ENCODE assay signal across 2 cellular contexts in the genomic region with DNA sequence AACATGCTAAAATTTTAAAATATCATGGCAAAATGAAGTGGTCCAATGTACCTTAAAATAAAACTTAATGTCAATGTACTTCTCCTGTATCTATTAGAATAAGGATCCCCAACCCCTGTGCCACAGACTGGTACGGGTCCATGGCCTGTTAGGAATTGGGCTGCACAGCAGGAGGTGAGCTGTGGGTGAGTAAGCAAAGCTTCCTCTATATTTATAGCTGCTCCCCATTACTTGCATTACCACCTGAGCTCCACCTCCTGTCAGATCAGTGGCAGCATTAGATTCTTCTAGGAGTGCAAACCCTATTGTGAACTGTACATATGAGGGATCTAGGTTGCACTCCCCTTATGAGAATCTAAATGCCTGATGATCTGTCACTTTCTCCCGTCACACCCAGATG.
TF ChIP-seq lines count a peak whose summit lies in the region.

No MANE protein-coding gene starts in this region.

TF ChIP-seq in HCT116, 20 proteins besides CTCF, POLR2A, EP300 and RAD21:
- TF ChIP-seq SRF (IDR thresholded peaks at IDR 0.05; ENCODE audit: low read depth) (no peak), ZNF274 (IDR thresholded peaks at IDR 0.05; ENCODE audit: low read depth, low read length) (no peak), YY1 (IDR thresholded peaks at IDR 0.05; ENCODE audit: extremely low read depth, insufficient replicate concordance, low read depth, low read length) (no peak), JUND (IDR thresholded peaks at IDR 0.05) (no peak), ELF1 (IDR thresholded peaks at IDR 0.05; ENCODE audit: borderline replicate concordance, low read depth) (no peak), EZH2 (IDR thresholded peaks at IDR 0.05) (no peak), CEBPB (IDR thresholded peaks at IDR 0.05; ENCODE audit: low read depth) (no peak), SIN3A (IDR thresholded peaks at IDR 0.05; ENCODE audit: low read depth) (no peak), CBX3 (IDR thresholded peaks at IDR 0.05; ENCODE audit: low read depth) (no peak), POLR2AphosphoS5 (IDR thresholded peaks at IDR 0.05; ENCODE audit: low read depth, low read length) (no peak), TCF7L2 (IDR thresholded peaks at IDR 0.05; ENCODE audit: borderline replicate concordance, extremely low read depth, insufficient read depth, insufficient read length) (no peak), EZH2phosphoT487 (IDR thresholded peaks at IDR 0.05; ENCODE audit: borderline replicate concordance) (no peak), EGR1 (IDR thresholded peaks at IDR 0.05; ENCODE audit: low read depth) (no peak), FOSL1 (IDR thresholded peaks at IDR 0.05; ENCODE audit: low read depth) (no peak)
- TF ChIP-seq, protein P1, sequence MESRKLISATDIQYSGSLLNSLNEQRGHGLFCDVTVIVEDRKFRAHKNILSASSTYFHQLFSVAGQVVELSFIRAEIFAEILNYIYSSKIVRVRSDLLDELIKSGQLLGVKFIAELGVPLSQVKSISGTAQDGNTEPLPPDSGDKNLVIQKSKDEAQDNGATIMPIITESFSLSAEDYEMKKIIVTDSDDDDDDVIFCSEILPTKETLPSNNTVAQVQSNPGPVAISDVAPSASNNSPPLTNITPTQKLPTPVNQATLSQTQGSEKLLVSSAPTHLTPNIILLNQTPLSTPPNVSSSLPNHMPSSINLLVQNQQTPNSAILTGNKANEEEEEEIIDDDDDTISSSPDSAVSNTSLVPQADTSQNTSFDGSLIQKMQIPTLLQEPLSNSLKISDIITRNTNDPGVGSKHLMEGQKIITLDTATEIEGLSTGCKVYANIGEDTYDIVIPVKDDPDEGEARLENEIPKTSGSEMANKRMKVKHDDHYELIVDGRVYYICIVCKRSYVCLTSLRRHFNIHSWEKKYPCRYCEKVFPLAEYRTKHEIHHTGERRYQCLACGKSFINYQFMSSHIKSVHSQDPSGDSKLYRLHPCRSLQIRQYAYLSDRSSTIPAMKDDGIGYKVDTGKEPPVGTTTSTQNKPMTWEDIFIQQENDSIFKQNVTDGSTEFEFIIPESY (IDR thresholded peaks at IDR 0.05; ENCODE audit: extremely low read depth, insufficient replicate concordance, low read length), result no peak
- TF ChIP-seq, protein P2, sequence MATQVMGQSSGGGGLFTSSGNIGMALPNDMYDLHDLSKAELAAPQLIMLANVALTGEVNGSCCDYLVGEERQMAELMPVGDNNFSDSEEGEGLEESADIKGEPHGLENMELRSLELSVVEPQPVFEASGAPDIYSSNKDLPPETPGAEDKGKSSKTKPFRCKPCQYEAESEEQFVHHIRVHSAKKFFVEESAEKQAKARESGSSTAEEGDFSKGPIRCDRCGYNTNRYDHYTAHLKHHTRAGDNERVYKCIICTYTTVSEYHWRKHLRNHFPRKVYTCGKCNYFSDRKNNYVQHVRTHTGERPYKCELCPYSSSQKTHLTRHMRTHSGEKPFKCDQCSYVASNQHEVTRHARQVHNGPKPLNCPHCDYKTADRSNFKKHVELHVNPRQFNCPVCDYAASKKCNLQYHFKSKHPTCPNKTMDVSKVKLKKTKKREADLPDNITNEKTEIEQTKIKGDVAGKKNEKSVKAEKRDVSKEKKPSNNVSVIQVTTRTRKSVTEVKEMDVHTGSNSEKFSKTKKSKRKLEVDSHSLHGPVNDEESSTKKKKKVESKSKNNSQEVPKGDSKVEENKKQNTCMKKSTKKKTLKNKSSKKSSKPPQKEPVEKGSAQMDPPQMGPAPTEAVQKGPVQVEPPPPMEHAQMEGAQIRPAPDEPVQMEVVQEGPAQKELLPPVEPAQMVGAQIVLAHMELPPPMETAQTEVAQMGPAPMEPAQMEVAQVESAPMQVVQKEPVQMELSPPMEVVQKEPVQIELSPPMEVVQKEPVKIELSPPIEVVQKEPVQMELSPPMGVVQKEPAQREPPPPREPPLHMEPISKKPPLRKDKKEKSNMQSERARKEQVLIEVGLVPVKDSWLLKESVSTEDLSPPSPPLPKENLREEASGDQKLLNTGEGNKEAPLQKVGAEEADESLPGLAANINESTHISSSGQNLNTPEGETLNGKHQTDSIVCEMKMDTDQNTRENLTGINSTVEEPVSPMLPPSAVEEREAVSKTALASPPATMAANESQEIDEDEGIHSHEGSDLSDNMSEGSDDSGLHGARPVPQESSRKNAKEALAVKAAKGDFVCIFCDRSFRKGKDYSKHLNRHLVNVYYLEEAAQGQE (IDR thresholded peaks at IDR 0.05; ENCODE audit: low read depth), result no peak
- TF ChIP-seq, protein P3, sequence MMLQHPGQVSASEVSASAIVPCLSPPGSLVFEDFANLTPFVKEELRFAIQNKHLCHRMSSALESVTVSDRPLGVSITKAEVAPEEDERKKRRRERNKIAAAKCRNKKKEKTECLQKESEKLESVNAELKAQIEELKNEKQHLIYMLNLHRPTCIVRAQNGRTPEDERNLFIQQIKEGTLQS (IDR thresholded peaks at IDR 0.05), result no peak
- TF ChIP-seq, protein P4, sequence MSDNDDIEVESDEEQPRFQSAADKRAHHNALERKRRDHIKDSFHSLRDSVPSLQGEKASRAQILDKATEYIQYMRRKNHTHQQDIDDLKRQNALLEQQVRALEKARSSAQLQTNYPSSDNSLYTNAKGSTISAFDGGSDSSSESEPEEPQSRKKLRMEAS (IDR thresholded peaks at IDR 0.05), result no peak

TF ChIP-seq in WTC11, 78 proteins besides CTCF, POLR2A, EP300 and RAD21:
- TF ChIP-seq CBFB (CRISPR knock-in tag; IDR thresholded peaks at IDR 0.05; ENCODE audit: low read depth) (no peak), NFATC4 (CRISPR knock-in tag; IDR thresholded peaks at IDR 0.05) (no peak), ATF1 (CRISPR knock-in tag; IDR thresholded peaks at IDR 0.05) (no peak), SOX15 (CRISPR knock-in tag; IDR thresholded peaks at IDR 0.05) (no peak), ZNF416 (CRISPR knock-in tag; IDR thresholded peaks at IDR 0.05) (no peak), ZNF138 (CRISPR knock-in tag; conservative IDR thresholded peaks at IDR 0.05) (no peak), ETV6 (CRISPR knock-in tag; IDR thresholded peaks at IDR 0.05) (no peak), FOXK1 (CRISPR knock-in tag; IDR thresholded peaks at IDR 0.05) (no peak), ZNF232 (CRISPR knock-in tag; IDR thresholded peaks at IDR 0.05) (no peak), ZNF396 (CRISPR knock-in tag; IDR thresholded peaks at IDR 0.05; ENCODE audit: borderline replicate concordance) (no peak)
- TF ChIP-seq, protein P5, sequence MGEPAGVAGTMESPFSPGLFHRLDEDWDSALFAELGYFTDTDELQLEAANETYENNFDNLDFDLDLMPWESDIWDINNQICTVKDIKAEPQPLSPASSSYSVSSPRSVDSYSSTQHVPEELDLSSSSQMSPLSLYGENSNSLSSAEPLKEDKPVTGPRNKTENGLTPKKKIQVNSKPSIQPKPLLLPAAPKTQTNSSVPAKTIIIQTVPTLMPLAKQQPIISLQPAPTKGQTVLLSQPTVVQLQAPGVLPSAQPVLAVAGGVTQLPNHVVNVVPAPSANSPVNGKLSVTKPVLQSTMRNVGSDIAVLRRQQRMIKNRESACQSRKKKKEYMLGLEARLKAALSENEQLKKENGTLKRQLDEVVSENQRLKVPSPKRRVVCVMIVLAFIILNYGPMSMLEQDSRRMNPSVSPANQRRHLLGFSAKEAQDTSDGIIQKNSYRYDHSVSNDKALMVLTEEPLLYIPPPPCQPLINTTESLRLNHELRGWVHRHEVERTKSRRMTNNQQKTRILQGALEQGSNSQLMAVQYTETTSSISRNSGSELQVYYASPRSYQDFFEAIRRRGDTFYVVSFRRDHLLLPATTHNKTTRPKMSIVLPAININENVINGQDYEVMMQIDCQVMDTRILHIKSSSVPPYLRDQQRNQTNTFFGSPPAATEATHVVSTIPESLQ (CRISPR knock-in tag; IDR thresholded peaks at IDR 0.05), result no peak
- TF ChIP-seq, protein P6, sequence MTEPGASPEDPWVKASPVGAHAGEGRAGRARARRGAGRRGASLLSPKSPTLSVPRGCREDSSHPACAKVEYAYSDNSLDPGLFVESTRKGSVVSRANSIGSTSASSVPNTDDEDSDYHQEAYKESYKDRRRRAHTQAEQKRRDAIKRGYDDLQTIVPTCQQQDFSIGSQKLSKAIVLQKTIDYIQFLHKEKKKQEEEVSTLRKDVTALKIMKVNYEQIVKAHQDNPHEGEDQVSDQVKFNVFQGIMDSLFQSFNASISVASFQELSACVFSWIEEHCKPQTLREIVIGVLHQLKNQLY (CRISPR knock-in tag; IDR thresholded peaks at IDR 0.05), result no peak
- TF ChIP-seq, protein P7, sequence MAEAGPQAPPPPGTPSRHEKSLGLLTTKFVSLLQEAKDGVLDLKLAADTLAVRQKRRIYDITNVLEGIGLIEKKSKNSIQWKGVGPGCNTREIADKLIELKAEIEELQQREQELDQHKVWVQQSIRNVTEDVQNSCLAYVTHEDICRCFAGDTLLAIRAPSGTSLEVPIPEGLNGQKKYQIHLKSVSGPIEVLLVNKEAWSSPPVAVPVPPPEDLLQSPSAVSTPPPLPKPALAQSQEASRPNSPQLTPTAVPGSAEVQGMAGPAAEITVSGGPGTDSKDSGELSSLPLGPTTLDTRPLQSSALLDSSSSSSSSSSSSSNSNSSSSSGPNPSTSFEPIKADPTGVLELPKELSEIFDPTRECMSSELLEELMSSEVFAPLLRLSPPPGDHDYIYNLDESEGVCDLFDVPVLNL (CRISPR knock-in tag; IDR thresholded peaks at IDR 0.05; ENCODE audit: borderline replicate concordance, low read depth), result no peak
